ENCODE assay signal across 12 cellular contexts in the genomic region with DNA sequence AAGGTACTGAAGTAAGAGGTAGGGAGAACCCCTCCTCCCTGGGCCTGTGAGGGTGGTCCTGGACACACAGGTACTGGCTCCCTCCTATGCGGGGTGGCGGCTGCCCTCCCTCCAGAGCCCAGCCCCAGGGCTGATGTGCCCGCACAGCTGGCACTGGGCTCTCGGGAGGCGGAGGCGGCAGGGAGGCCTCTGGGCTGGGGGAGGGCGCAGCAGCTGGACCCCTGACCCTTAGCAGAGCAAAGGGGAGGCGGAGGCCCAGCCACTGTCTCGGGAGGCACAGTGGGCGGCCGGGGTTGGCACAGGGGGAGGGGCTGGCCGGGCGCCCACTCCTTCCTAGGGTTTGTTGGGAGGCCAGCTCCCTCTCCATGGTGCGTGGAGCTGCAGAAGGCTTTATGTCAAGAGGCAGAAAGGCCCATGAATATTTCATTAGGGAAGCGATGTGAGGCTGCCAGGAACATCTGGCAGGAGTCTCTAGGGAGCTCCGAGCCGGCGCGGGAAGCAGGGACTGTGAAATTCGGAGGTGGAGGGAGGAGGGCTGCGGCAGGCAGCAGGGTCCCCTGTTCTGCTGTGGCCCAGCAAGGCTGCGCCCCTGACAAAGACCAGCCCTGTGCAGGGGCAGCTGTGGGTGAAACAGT. TPM values are rescaled to one million over a fixed set of nuclear protein-coding genes. Genes with fewer than 3 reads are reported as not detected.
DNase-seq lines count a peak whose midpoint lies in the region; ATAC-seq, FAIRE-seq and TF ChIP-seq lines count a peak whose summit lies in the region.
"Had no signal": no experiment of that assay in that cellular context is flagged by ENCODE, and none has a peak within 500 bp of the region (broad histone marks: within the 10 kb centered on the region; RNA-seq: fewer than 3 reads in every experiment).

No MANE protein-coding gene starts in this region.

- WGBS in sigmoid colon, 2 donors = 70 to 76% methylated on average over 22 of the region's 22 CpGs
- WGBS in small intestine, 3 donors = 52 to 60% (median 59%) methylated on average over 18 to 22 of the region's 22 CpGs

- peaks cover 5% of the 10 kb centered on the region for H3K9me3 Mint-ChIP-seq in activated T-cell treated with anti-CD3 and anti-CD28 coated beads, Interleukin-2, amount 50 U/mL, for 4 hours

- intact Hi-C loops in head of caudate nucleus (cut with DNase I) = loop anchor here (10.0 kb wide), 1 partner anchor 105 kb away; no protein-coding TSS in a partner anchor
- intact Hi-C loops in sigmoid colon (cut with DNase I) = no loop called here

- H3K4me3 ChIP-seq in sigmoid colon (no peak overlapping the region), small intestine (ENCODE audit: low read depth in 1 of 2, low read length in 2 of 2) (no peak overlapping the region)
- H3K4me3 ChIP-seq: skin epidermis had no signal

- H3K4me1 Mint-ChIP-seq in activated T-cell treated with anti-CD3 and anti-CD28 coated beads, Interleukin-2, amount 50 U/mL, for 4 hours (ENCODE audit: low read depth) = peaks cover 3% of the 10 kb centered on the region

- H3K36me3 Mint-ChIP-seq in activated T-cell treated with anti-CD3 and anti-CD28 coated beads, Interleukin-2, amount 50 U/mL, for 4 hours (ENCODE audit: insufficient read depth) = no peaks in the 10 kb centered on the region

- H3K27ac ChIP-seq in sigmoid colon (no peak overlapping the region), small intestine (ENCODE audit: low read depth in 1 of 2, low read length in 1 of 2) (no peak overlapping the region)
- H3K27ac ChIP-seq: skin epidermis had no signal

- TF ChIP-seq CTCF in sigmoid colon (IDR thresholded peaks at IDR 0.05) = no peak

- no peaks in the 10 kb centered on the region for H3K4me1 ChIP-seq in sigmoid colon
- H3K4me1 ChIP-seq in small intestine (ENCODE audit: control insufficient read depth in 2 of 2, insufficient read depth in 1 of 2, low read depth in 1 of 2, low read length in 1 of 2) = no peaks in the 10 kb centered on the region

- peaks cover 2% of the 10 kb centered on the region for H3K27me3 Mint-ChIP-seq in activated T-cell treated with anti-CD3 and anti-CD28 coated beads, Interleukin-2, amount 50 U/mL, for 4 hours (ENCODE audit: low read depth)

- FAIRE-seq in small intestine (lab: Jason Lieb, UNC) = no peak

- ATAC-seq in activated T-cell treated with anti-CD3 and anti-CD28 coated beads, Interleukin-2, amount 50 U/mL, for 4 hours = no peak

- no peak overlapping the region for H3K4me3 Mint-ChIP-seq in activated T-cell treated with anti-CD3 and anti-CD28 coated beads, Interleukin-2, amount 50 U/mL, for 4 hours

- peaks cover 9 to 93% (median 55%) of the 10 kb centered on the region in 3 donors for H3K27me3 ChIP-seq in sigmoid colon
- peaks cover 0 to 4% of the 10 kb centered on the region in 2 donors for H3K27me3 ChIP-seq in small intestine (ENCODE audit: control insufficient read depth in 2 of 2, insufficient read depth in 2 of 2, low read length in 2 of 2)

- H3K36me3 ChIP-seq in sigmoid colon = no peaks in the 10 kb centered on the region
- no peaks in the 10 kb centered on the region for H3K36me3 ChIP-seq in small intestine (ENCODE audit: control insufficient read depth in 2 of 2, insufficient read depth in 2 of 2, low read length in 2 of 2)

- TF ChIP-seq POLR2A in sigmoid colon (IDR thresholded peaks at IDR 0.05) = no peak

- H3K9me3 ChIP-seq in sigmoid colon (no peaks in the 10 kb centered on the region), small intestine (ENCODE audit: control insufficient read depth, low read depth) (no peaks in the 10 kb centered on the region)

- DNase-seq in DMS79 treated with DMSO at 0.1 percent for 48 hours (lab: John Stamatoyannopoulos, UW) (peak; percentile 45), NCI-H446 treated with DMSO at 0.1 percent for 48 hours (lab: John Stamatoyannopoulos, UW) (peak; percentile 4), head of caudate nucleus (peak in 26 of 42 donors; percentile 30 to 81 (median 58)), sigmoid colon (peak; percentile 34), NCI-H1436 (lab: John Stamatoyannopoulos, UW) (no peak), small intestine (no peak)
- no peak for DNase-seq in activated T-cell treated with anti-CD3 and anti-CD28 coated beads, Interleukin-2, amount 50 U/mL, for 4 hours
- DNase-seq: activated naive CD4-positive, alpha-beta T cell treated with Interleukin-2 at 50 U/mL for 16 hours; COR-L47; kidney glomerular epithelial cell; NCI-H510A had no signal

- TF ChIP-seq EP300 in sigmoid colon (IDR thresholded peaks at IDR 0.05) = no peak

RNA-seq across cellular contexts. Expression of a gene that starts 44.1 kb away (rescaled TPM):
- total RNA-seq in sigmoid colon = 10 to 100 TPM; 19.7 to 31.6 (median 24.8) TPM
- polyA plus RNA-seq in sigmoid colon = 10 to 100 TPM; 28.2 to 42.2 (median 35.6) TPM
- 10 to 100 TPM; 49.2 to 93.7 (median 68.1) TPM for polyA plus RNA-seq in small intestine
- total RNA-seq in activated T-cell treated with anti-CD3 and anti-CD28 coated beads, Interleukin-2, amount 50 U/mL, for 4 hours = 10 to 100 TPM; 32.5 to 38.7 (median 34.2) TPM

Comparison
In these comparisons a context has a peak if more than half of its experiments do, and no peak if none do; other contexts are left out.
1. DNase-seq: peak in DMS79 treated with DMSO at 0.1 percent for 48 hours (single experiment), NCI-H446 treated with DMSO at 0.1 percent for 48 hours (single experiment), head of caudate nucleus (26 of 42) and sigmoid colon (single experiment); none in NCI-H1436 (single experiment), small intestine (single experiment) and activated T-cell treated with anti-CD3 and anti-CD28 coated beads, Interleukin-2, amount 50 U/mL, for 4 hours (single experiment).